12 cellular contexts compared by ENCODE assay signal in genomic region chr3:25872200-25872877, GRCh38.
DNase-seq lines count a peak whose midpoint lies in the region; ATAC-seq lines count a peak whose summit lies in the region.
"Had no signal": no experiment of that assay in that cellular context is flagged by ENCODE, and none has a peak within 500 bp of the region (broad histone marks: within the 10 kb centered on the region; RNA-seq: fewer than 3 reads in every experiment).

No MANE protein-coding gene starts in this region.

- no peak overlapping the region for H3K9ac ChIP-seq in GM23248

- no peaks in the 10 kb centered on the region for H3K4me1 ChIP-seq in GM23248 (ENCODE audit: insufficient read depth)
- H3K4me1 ChIP-seq: gastrocnemius medialis, vagina had no signal

- H3K27me3 Mint-ChIP-seq in effector memory CD8-positive, alpha-beta T cell, result peaks cover 6 to 13% of the 10 kb centered on the region in 2 donors

- no peaks in the 10 kb centered on the region for H3K36me3 Mint-ChIP-seq in effector memory CD8-positive, alpha-beta T cell (ENCODE audit: insufficient read depth)
- H3K36me3 Mint-ChIP-seq: natural killer cell treated with Interleukin-12 subunit alpha and Interleukin-12 subunit beta and Interleukin-15 and Interleukin-18, amount 100 ng/mL, for 72 hours had no signal

- H3K36me3 ChIP-seq in GM23248 (ENCODE audit: low read depth), result no peaks in the 10 kb centered on the region
- H3K36me3 ChIP-seq: gastrocnemius medialis, vagina had no signal

- no peaks in the 10 kb centered on the region for H3K9me3 ChIP-seq in GM23248 (ENCODE audit: low read depth)
- H3K9me3 ChIP-seq: gastrocnemius medialis, vagina had no signal

- H4K20me1 ChIP-seq in GM23248 (ENCODE audit: insufficient read depth), result no peaks in the 10 kb centered on the region

- H3K4me1 Mint-ChIP-seq in effector memory CD8-positive, alpha-beta T cell (ENCODE audit: low read depth in 2 of 2), result no peaks in the 10 kb centered on the region

- no peak overlapping the region for H3K27ac ChIP-seq in GM23248
- H3K27ac ChIP-seq: gastrocnemius medialis, vagina had no signal

- H3K4me3 ChIP-seq in GM23248, result no peak overlapping the region
- H3K4me3 ChIP-seq: gastrocnemius medialis, vagina had no signal

- no peaks in the 10 kb centered on the region for H3K9me3 Mint-ChIP-seq in effector memory CD8-positive, alpha-beta T cell
- H3K9me3 Mint-ChIP-seq: natural killer cell treated with Interleukin-12 subunit alpha and Interleukin-12 subunit beta and Interleukin-15 and Interleukin-18, amount 100 ng/mL, for 72 hours had no signal

- H3F3A ChIP-seq in GM23248 (ENCODE audit: insufficient read depth), result no peaks in the 10 kb centered on the region; the same call in 1 of the 2 replicates

- in situ Hi-C loops in GM23248 (cut with MboI), result no loop called here

- H3K79me2 ChIP-seq in GM23248 (ENCODE audit: insufficient read depth), result no peaks in the 10 kb centered on the region

- DNase-seq in RPMI8226 (peak; percentile 17), NCI-H2196 (lab: John Stamatoyannopoulos, UW; ENCODE audit: unreplicated experiment) (no peak), GM23248 (no peak)
- DNase-seq in effector memory CD8-positive, alpha-beta T cell, result no peak
- DNase-seq: effector CD4-positive, alpha-beta T cell; gastrocnemius medialis; NCI-H146 had no signal

- H3K27me3 ChIP-seq in GM23248 (replicated peaks; ENCODE audit: insufficient read depth), result no peaks in the 10 kb centered on the region
- H3K27me3 ChIP-seq: gastrocnemius medialis, vagina had no signal

- no peak overlapping the region for H3K27ac Mint-ChIP-seq in effector memory CD8-positive, alpha-beta T cell
- H3K27ac Mint-ChIP-seq: natural killer cell treated with Interleukin-12 subunit alpha and Interleukin-12 subunit beta and Interleukin-15 and Interleukin-18, amount 100 ng/mL, for 72 hours had no signal

- H2AFZ ChIP-seq in GM23248, result no peak overlapping the region

- no peak overlapping the region for H3K4me3 Mint-ChIP-seq in effector memory CD8-positive, alpha-beta T cell
- H3K4me3 Mint-ChIP-seq: natural killer cell treated with Interleukin-12 subunit alpha and Interleukin-12 subunit beta and Interleukin-15 and Interleukin-18, amount 100 ng/mL, for 72 hours had no signal

- no peak overlapping the region for H3K4me2 ChIP-seq in GM23248 (ENCODE audit: unreplicated experiment)

- 12 to 20% methylated on average over 3 of the region's 3 CpGs for WGBS in GM23248 (ENCODE audit: low coverage in 1 of 2, low lambda C conversion rate in 2 of 2, missing lambda C conversion rate in 2 of 2), 2 experiments

- no peaks in the 10 kb centered on the region for H3K9me2 ChIP-seq in GM23248 (ENCODE audit: insufficient read depth)

- ATAC-seq in GM19025 (IDR thresholded peaks at IDR 0.05; ENCODE audit: low read depth, unreplicated experiment) (peak; percentile 79), GM21528 (IDR thresholded peaks at IDR 0.05; ENCODE audit: low FRiP score, unreplicated experiment) (peak; percentile 96), HG03066 (IDR thresholded peaks at IDR 0.05; ENCODE audit: low read depth, unreplicated experiment) (peak; percentile 89)
- no peak for ATAC-seq in effector memory CD8-positive, alpha-beta T cell (replicated peaks)
- ATAC-seq: gastrocnemius medialis; natural killer cell treated with Interleukin-12 subunit alpha and Interleukin-12 subunit beta and Interleukin-15 and Interleukin-18, amount 100 ng/mL, for 72 hours had no signal
